13 cellular contexts compared by ENCODE assay signal in genomic region chr3:196055683-196056270, GRCh38. TPM values are rescaled to one million over a fixed set of nuclear protein-coding genes. Genes with fewer than 3 reads are reported as not detected.
DNase-seq lines count a peak whose midpoint lies in the region; ATAC-seq and TF ChIP-seq lines count a peak whose summit lies in the region.
"Had no signal": no experiment of that assay in that cellular context is flagged by ENCODE, and none has a peak within 500 bp of the region (broad histone marks: within the 10 kb centered on the region; RNA-seq: fewer than 3 reads in every experiment).

No MANE protein-coding gene starts in this region.

- TF ChIP-seq CTCF in RWPE1 (conservative IDR thresholded peaks at IDR 0.05; ENCODE audit: low read depth) (no peak), fibroblast of villous mesenchyme (IDR thresholded peaks at IDR 0.05; ENCODE audit: insufficient read depth, low read depth, low read length) (no peak), esophagus squamous epithelium (IDR thresholded peaks at IDR 0.05) (no peak), suprapubic skin (IDR thresholded peaks at IDR 0.05) (no peak)

- no peaks in the 10 kb centered on the region for H3K4me1 ChIP-seq in CD8-positive, alpha-beta memory T cell (ENCODE audit: insufficient read depth, low read length)
- H3K4me1 ChIP-seq in esophagus squamous epithelium (no peaks in the 10 kb centered on the region), suprapubic skin (no peaks in the 10 kb centered on the region)

- no peaks in the 10 kb centered on the region for H3K9me3 Mint-ChIP-seq in activated T-cell treated with anti-CD3 and anti-CD28 coated beads, Interleukin-2, amount 50 U/mL, for 72 hours
- H3K9me3 Mint-ChIP-seq in CD8-positive, alpha-beta memory T cell, result no peaks in the 10 kb centered on the region
- H3K9me3 Mint-ChIP-seq: natural killer cell had no signal

- ATAC-seq in activated T-cell treated with anti-CD3 and anti-CD28 coated beads, Interleukin-2, amount 50 U/mL, for 72 hours (replicated peaks in 1 of 2), result peak; percentile 45 to 69
- peak; percentile 44 for ATAC-seq in stimulated activated naive CD8-positive, alpha-beta T cell treated with anti-CD3 and anti-CD28 coated beads, Interleukin-15, Interleukin-2, amounts not matched to agents 100 U/mL and 50 U/mL, for 24 hours

- no peaks in the 10 kb centered on the region for H3K27me3 Mint-ChIP-seq in activated T-cell treated with anti-CD3 and anti-CD28 coated beads, Interleukin-2, amount 50 U/mL, for 72 hours (ENCODE audit: low read depth)
- no peaks in the 10 kb centered on the region for H3K27me3 Mint-ChIP-seq in CD8-positive, alpha-beta memory T cell

- H3K9me3 ChIP-seq in CD8-positive, alpha-beta memory T cell (ENCODE audit: low read length), result no peaks in the 10 kb centered on the region
- H3K9me3 ChIP-seq in esophagus squamous epithelium (no peaks in the 10 kb centered on the region), suprapubic skin (no peaks in the 10 kb centered on the region)

- no peaks in the 10 kb centered on the region for H3K4me1 Mint-ChIP-seq in activated T-cell treated with anti-CD3 and anti-CD28 coated beads, Interleukin-2, amount 50 U/mL, for 72 hours (ENCODE audit: low read depth)
- peaks cover 0 to 4% (median 0%) of the 10 kb centered on the region in 3 donors for H3K4me1 Mint-ChIP-seq in CD8-positive, alpha-beta memory T cell
- H3K4me1 Mint-ChIP-seq: natural killer cell had no signal

- peak overlapping the region; percentile 52 for H3K27ac Mint-ChIP-seq in activated T-cell treated with anti-CD3 and anti-CD28 coated beads, Interleukin-2, amount 50 U/mL, for 72 hours
- H3K27ac Mint-ChIP-seq in CD8-positive, alpha-beta memory T cell, result peak overlapping the region in 1 of 8 donors; percentile 20
- H3K27ac Mint-ChIP-seq: natural killer cell had no signal

- peak overlapping the region; percentile 27; the same call in 1 of the 2 replicates for H3K27ac ChIP-seq in RWPE1
- no peak overlapping the region for H3K27ac ChIP-seq in CD8-positive, alpha-beta memory T cell (ENCODE audit: low read depth, low read length)
- H3K27ac ChIP-seq in esophagus squamous epithelium, result no peak overlapping the region
- no peak overlapping the region for H3K27ac ChIP-seq in suprapubic skin
- H3K27ac ChIP-seq: VCaP had no signal

- no peaks in the 10 kb centered on the region for H3K27me3 ChIP-seq in CD8-positive, alpha-beta memory T cell (ENCODE audit: insufficient read depth, low read length, poor library complexity, severe bottlenecking)
- no peaks in the 10 kb centered on the region for H3K27me3 ChIP-seq in esophagus squamous epithelium
- no peaks in the 10 kb centered on the region for H3K27me3 ChIP-seq in suprapubic skin

- intact Hi-C loops in esophagus squamous epithelium (cut with DNase I), result no loop called here

- H3K36me3 ChIP-seq in CD8-positive, alpha-beta memory T cell (ENCODE audit: insufficient read depth, low read length), result peaks cover 68% of the 10 kb centered on the region
- H3K36me3 ChIP-seq in esophagus squamous epithelium (peaks cover 23 to 100% (median 82%) of the 10 kb centered on the region in 3 donors), suprapubic skin (peaks cover 94% of the 10 kb centered on the region)

- DNase-seq in activated T-cell treated with anti-CD3 and anti-CD28 coated beads, Interleukin-2, amount 50 U/mL, for 72 hours, result no peak
- no peak for DNase-seq in activated T-cell treated with anti-CD3 and anti-CD28 coated beads, Interleukin-2, amount 50 U/mL, for 1 hour
- DNase-seq in RWPE1 (ENCODE audit: low spot score) (no peak), fibroblast of villous mesenchyme (ENCODE audit: low read depth) (peak; percentile 76), esophagus squamous epithelium (lab: John Stamatoyannopoulos, UW) (no peak), suprapubic skin (ENCODE audit: low spot score in 2 of 2) (no peak)
- no peak for DNase-seq in stimulated activated naive CD8-positive, alpha-beta T cell treated with anti-CD3 and anti-CD28 coated beads, Interleukin-15, Interleukin-2, amounts not matched to agents 100 U/mL and 50 U/mL, for 24 hours
- DNase-seq in CD8-positive, alpha-beta memory T cell, result no peak
- DNase-seq: ACHN; activated naive CD4-positive, alpha-beta T cell; MM.1S; natural killer cell had no signal

- WGBS in esophagus squamous epithelium, 2 donors, result 83 to 85% methylated on average over 4 to 8 of the region's 10 CpGs
- 77% methylated on average over 6 of the region's 10 CpGs for WGBS in suprapubic skin

- CTCF ChIA-PET in RWPE1 (lab: Yijun Ruan, JAX), result no interaction called here
- CTCF ChIA-PET in CD8-positive, alpha-beta memory T cell (lab: Charles Lee), result interaction anchor here (0.8 kb wide), 1 partner anchor 17 kb away, joined by 4 read pairs; no protein-coding TSS in a partner anchor

- no peak for TF ChIP-seq EP300 in suprapubic skin (IDR thresholded peaks at IDR 0.05)

- H3K4me3 ChIP-seq in fibroblast of villous mesenchyme (ENCODE audit: low read depth, low read length) (no peak overlapping the region), esophagus squamous epithelium (no peak overlapping the region), suprapubic skin (no peak overlapping the region)
- H3K4me3 ChIP-seq in CD8-positive, alpha-beta memory T cell (ENCODE audit: low read length), result no peak overlapping the region

- peaks cover 27 to 57% of the 10 kb centered on the region in 2 donors for H3K36me3 Mint-ChIP-seq in activated T-cell treated with anti-CD3 and anti-CD28 coated beads, Interleukin-2, amount 50 U/mL, for 72 hours (ENCODE audit: insufficient read depth in 2 of 2)
- H3K36me3 Mint-ChIP-seq in CD8-positive, alpha-beta memory T cell, result peaks cover 18 to 91% (median 31%) of the 10 kb centered on the region in 3 donors

- no peak overlapping the region for H3K4me3 Mint-ChIP-seq in activated T-cell treated with anti-CD3 and anti-CD28 coated beads, Interleukin-2, amount 50 U/mL, for 72 hours
- H3K4me3 Mint-ChIP-seq in CD8-positive, alpha-beta memory T cell, result no peak overlapping the region
- H3K4me3 Mint-ChIP-seq: natural killer cell had no signal

- POLR2A ChIA-PET in RWPE1 (lab: Yijun Ruan, JAX; ENCODE audit: low non-redundant PET), result no interaction called here
- POLR2A ChIA-PET in CD8-positive, alpha-beta memory T cell (lab: Charles Lee), result no interaction called here

- TF ChIP-seq POLR2A in esophagus squamous epithelium (IDR thresholded peaks at IDR 0.05) (no peak), suprapubic skin (IDR thresholded peaks at IDR 0.05) (no peak)

RNA-seq across cellular contexts. Expression of gene TFRC, which starts 26.1 kb away (rescaled TPM):
- total RNA-seq in activated T-cell treated with anti-CD3 and anti-CD28 coated beads, Interleukin-2, amount 50 U/mL, for 72 hours, result 100 to 1,000 TPM; 164 to 174 TPM
- total RNA-seq in fibroblast of villous mesenchyme (71.8 and 150 TPM in 2 replicates), esophagus squamous epithelium (100 to 1,000 TPM in 3 of 4 donors, 10 to 100 TPM in 1; 71.0 to 202 (median 151) TPM), suprapubic skin (100 to 1,000 TPM in 1 of 4 donors, 10 to 100 TPM in 3; 67.6 to 163 (median 70.4) TPM)
- total RNA-seq in CD8-positive, alpha-beta memory T cell, result 100 to 1,000 TPM; 669 to 687 TPM
- 15.9 TPM for polyA plus RNA-seq in CD8-positive, alpha-beta memory T cell
